In the genomic region with DNA sequence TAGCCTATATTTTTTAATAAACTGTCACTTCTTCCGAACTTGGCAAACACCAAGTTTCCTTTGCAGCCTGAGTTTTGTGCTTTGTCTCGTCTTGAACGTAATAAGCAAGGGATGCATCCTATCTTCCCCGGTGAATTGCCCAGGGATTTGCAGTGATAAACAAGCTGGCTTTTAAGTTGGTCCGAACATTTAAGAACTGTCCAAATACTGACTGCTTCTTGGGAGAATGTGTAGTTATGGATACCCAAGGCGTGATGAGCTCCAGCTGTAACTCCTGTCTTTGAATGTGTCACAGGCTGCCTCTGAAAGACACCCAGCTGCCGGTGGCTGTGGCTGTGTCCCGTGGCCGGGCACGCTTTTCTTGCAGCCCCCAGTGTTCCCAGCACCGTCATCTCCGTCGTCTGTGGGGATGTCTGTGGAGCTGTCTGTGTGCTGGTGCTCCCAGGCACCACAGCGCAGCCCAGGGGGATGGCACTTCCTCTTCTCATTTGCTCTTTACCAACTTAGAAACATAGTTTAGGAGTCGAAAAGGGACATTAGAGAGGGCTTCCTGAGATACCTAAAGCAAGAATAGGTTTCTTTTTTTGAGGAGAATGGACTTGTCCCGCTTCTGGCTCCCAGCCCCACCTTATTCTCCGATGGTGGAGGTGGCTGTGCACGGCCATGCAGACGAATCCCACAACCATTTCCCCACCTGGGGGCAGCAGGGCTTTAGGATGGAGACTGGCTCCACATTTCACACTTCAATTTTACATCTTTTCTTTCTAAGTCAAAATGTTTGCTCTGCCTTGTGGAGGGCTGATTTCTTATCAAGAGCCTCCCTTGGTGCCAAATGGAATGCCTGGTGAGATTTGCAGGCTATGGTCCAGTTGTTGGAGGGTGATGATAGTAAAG, we compare ENCODE assay signal across 21 cellular contexts.
DNase-seq lines count a peak whose midpoint lies in the region; ATAC-seq and TF ChIP-seq lines count a peak whose summit lies in the region.
"Had no signal": no experiment of that assay in that cellular context is flagged by ENCODE, and none has a peak within 500 bp of the region (broad histone marks: within the 10 kb centered on the region; RNA-seq: fewer than 3 reads in every experiment).

No MANE protein-coding gene starts in this region.

- TF ChIP-seq POLR2A in uterus (IDR thresholded peaks at IDR 0.05) = no peak

- H3K4me3 ChIP-seq in uterus = no peak overlapping the region
- H3K4me3 ChIP-seq: GM23338, upper lobe of left lung had no signal

- intact Hi-C loops in uterus (cut with DNase I; ENCODE audit: low total_unique reads) = no loop called here

- no peaks in the 10 kb centered on the region for H3K27me3 ChIP-seq in uterus
- H3K27me3 ChIP-seq: upper lobe of left lung had no signal

- H3K36me3 ChIP-seq in uterus = no peaks in the 10 kb centered on the region
- H3K36me3 ChIP-seq: upper lobe of left lung had no signal

- H3K9me3 ChIP-seq in uterus = no peaks in the 10 kb centered on the region
- H3K9me3 ChIP-seq: upper lobe of left lung had no signal

- POLR2A ChIA-PET in GM10248 (lab: Yijun Ruan, JAX) = no interaction called here

- ATAC-seq in left lobe of liver = no peak
- ATAC-seq: GM23338 had no signal

- no peaks in the 10 kb centered on the region for H3K4me1 ChIP-seq in uterus
- H3K4me1 ChIP-seq: upper lobe of left lung had no signal

- TF ChIP-seq CTCF in GM10248 (IDR thresholded peaks at IDR 0.05; ENCODE audit: control extremely low read depth, extremely low read depth, low read depth, missing control alignments) = peak; percentile 46
- TF ChIP-seq CTCF in uterus (IDR thresholded peaks at IDR 0.05) = no peak

- DNase-seq in GM10248 (ENCODE audit: extremely low spot score) (no peak), GM19240 (ENCODE audit: insufficient read length, low spot score) (peak; percentile 12), RPMI8226 (peak; percentile 32), left lobe of liver (ENCODE audit: low spot score) (peak; percentile 16), uterus (no peak), NCI-H2107 treated with DMSO at 0.1 percent for 48 hours (lab: John Stamatoyannopoulos, UW; ENCODE audit: unreplicated experiment) (no peak), SW480 (ENCODE audit: low spot score) (no peak), GM03348 (ENCODE audit: low spot score) (no peak)
- DNase-seq: activated CD4-positive, CD25-positive, alpha-beta regulatory T cell treated with anti-CD3 and anti-CD28 coated beads, Interleukin-2, amount 50 U/mL, for 72 hours; activated naive CD8-positive, alpha-beta T cell treated with anti-CD3 and anti-CD28 coated beads for 36 hours; CD4-positive, alpha-beta T cell; central memory CD4-positive, alpha-beta T cell; dermis blood vessel endothelial cell; DMS 273 treated with DMSO at 0.1 percent for 48 hours; NCI-H1092; NCI-H2029; NCI-H774; small intestine; stimulated activated CD4-positive, alpha-beta T cell treated with anti-CD3 and anti-CD28 coated beads, Interleukin-2, amount 100 ng/mL, for 24 hours had no signal

- H3K27ac ChIP-seq in uterus = no peak overlapping the region
- H3K27ac ChIP-seq: upper lobe of left lung had no signal

- CTCF ChIA-PET in GM10248 (lab: Yijun Ruan, JAX) = interaction anchor here (0.7 to 1.8 kb wide), 4 partner anchors 13 to 1768 kb away, joined by 3 to 8 read pairs (median 3); no protein-coding TSS in a partner anchor

Comparison
In these comparisons a context has a peak if more than half of its experiments do, and no peak if none do; other contexts are left out.
1. DNase-seq: peak in GM19240 (single experiment), RPMI8226 (single experiment) and left lobe of liver (single experiment); none in GM10248 (single experiment), uterus (0 of 2), NCI-H2107 treated with DMSO at 0.1 percent for 48 hours (single experiment), SW480 (single experiment) and GM03348 (single experiment).